24 cellular contexts compared by ENCODE assay signal in the genomic region with DNA sequence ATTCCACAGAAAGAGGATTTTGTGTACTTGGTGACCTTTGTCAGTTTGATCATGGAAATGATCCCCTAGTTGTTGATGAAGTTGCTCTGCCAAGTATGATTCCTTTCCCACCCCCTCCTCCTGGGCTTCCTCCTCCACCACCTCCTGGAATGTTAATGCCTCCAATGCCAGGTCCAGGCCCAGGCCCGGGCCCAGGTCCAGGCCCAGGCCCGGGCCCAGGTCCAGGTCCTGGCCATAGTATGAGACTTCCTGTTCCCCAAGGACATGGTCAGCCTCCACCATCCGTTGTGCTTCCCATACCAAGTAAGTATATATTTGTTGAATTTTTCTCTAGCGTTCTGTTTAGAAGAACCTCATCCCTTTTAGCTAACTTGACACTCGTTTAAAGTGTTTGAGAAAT. TPM values are rescaled to one million over a fixed set of nuclear protein-coding genes. Genes with fewer than 3 reads are reported as not detected.
DNase-seq lines count a peak whose midpoint lies in the region; ATAC-seq, FAIRE-seq and TF ChIP-seq lines count a peak whose summit lies in the region.
"Had no signal": no experiment of that assay in that cellular context is flagged by ENCODE, and none has a peak within 500 bp of the region (broad histone marks: within the 10 kb centered on the region; RNA-seq: fewer than 3 reads in every experiment).

No MANE protein-coding gene starts in this region.

- no peaks in the 10 kb centered on the region for H3K27me3 ChIP-seq in heart left ventricle
- no peaks in the 10 kb centered on the region for H3K27me3 ChIP-seq in pancreas
- H3K27me3 ChIP-seq in neural progenitor cell, result no peaks in the 10 kb centered on the region
- H3K27me3 ChIP-seq: SJSA1 had no signal

- intact Hi-C loops in Right ventricle myocardium inferior (cut with DNase I), result no loop called here
- intact Hi-C loops in cardiac septum (cut with DNase I), result no loop called here
- intact Hi-C loops in heart left ventricle (cut with DNase I), result no loop called here
- intact Hi-C loops in pancreas (cut with DNase I), result no loop called here

- no peaks in the 10 kb centered on the region for H3K9me3 ChIP-seq in heart left ventricle
- no peaks in the 10 kb centered on the region for H3K9me3 ChIP-seq in pancreas
- H3K9me3 ChIP-seq in neural progenitor cell (ENCODE audit: low read depth), result no peaks in the 10 kb centered on the region
- H3K9me3 ChIP-seq: Caco-2, SJSA1 had no signal

- H3K4me1 Mint-ChIP-seq in neural progenitor cell, result no peaks in the 10 kb centered on the region
- H3K4me1 Mint-ChIP-seq: B cell, H9 had no signal

- no peak overlapping the region for H2AFZ ChIP-seq in neural progenitor cell (replicated peaks)

- peaks cover 0 to 13% (median 6%) of the 10 kb centered on the region in 12 donors for H3K4me1 ChIP-seq in heart left ventricle
- H3K4me1 ChIP-seq in pancreas, result peaks cover 0 to 15% (median 11%) of the 10 kb centered on the region in 3 donors
- H3K4me1 ChIP-seq in neural progenitor cell, result no peaks in the 10 kb centered on the region
- H3K4me1 ChIP-seq: Caco-2, SJSA1 had no signal

- H3K4me2 ChIP-seq in neural progenitor cell, result no peak overlapping the region

- H3K27ac Mint-ChIP-seq in neural progenitor cell, result no peak overlapping the region
- H3K27ac Mint-ChIP-seq: B cell; CD4-positive, CD25-positive, alpha-beta regulatory T cell; H9; IgD-negative memory B cell had no signal

- peaks cover 5% of the 10 kb centered on the region for H3F3A ChIP-seq in neural progenitor cell (ENCODE audit: low read depth)

- TF ChIP-seq CTCF in heart left ventricle (IDR thresholded peaks at IDR 0.05), result no peak
- no peak for TF ChIP-seq CTCF in pancreas (IDR thresholded peaks at IDR 0.05)
- TF ChIP-seq CTCF in neural progenitor cell (IDR thresholded peaks at IDR 0.05), result no peak

- H3K27ac ChIP-seq in heart left ventricle (peak overlapping the region in 2 of 12 donors; percentile 15 to 20), pancreas (no peak overlapping the region), neural progenitor cell (no peak overlapping the region)
- H3K27ac ChIP-seq: 22Rv1, HL-60, RWPE1, SJSA1 had no signal

- no peak for FAIRE-seq in pancreas (lab: Jason Lieb, UNC)
- FAIRE-seq: HTR-8/SVneo had no signal

- H3K36me3 Mint-ChIP-seq in neural progenitor cell, result peaks cover 31% of the 10 kb centered on the region

- H3K27me3 Mint-ChIP-seq in neural progenitor cell (ENCODE audit: insufficient read depth, low read depth), result peaks cover 2% of the 10 kb centered on the region
- H3K27me3 Mint-ChIP-seq: B cell; CD4-positive, CD25-positive, alpha-beta regulatory T cell; IgD-negative memory B cell had no signal

- H3K4me3 ChIP-seq in heart left ventricle, result no peak overlapping the region
- no peak overlapping the region for H3K4me3 ChIP-seq in pancreas
- no peak overlapping the region for H3K4me3 ChIP-seq in neural progenitor cell
- H3K4me3 ChIP-seq: SJSA1 had no signal

- H3K36me3 ChIP-seq in heart left ventricle, result peaks cover 0 to 99% (median 95%) of the 10 kb centered on the region in 9 donors
- peaks cover 0 to 21% (median 5%) of the 10 kb centered on the region in 3 donors for H3K36me3 ChIP-seq in pancreas
- peaks cover 24% of the 10 kb centered on the region for H3K36me3 ChIP-seq in neural progenitor cell

- H3K9me3 Mint-ChIP-seq in neural progenitor cell, result no peaks in the 10 kb centered on the region
- H3K9me3 Mint-ChIP-seq: H9, IgD-negative memory B cell had no signal

- H4K20me1 ChIP-seq in neural progenitor cell (ENCODE audit: low read depth), result peaks cover 3% of the 10 kb centered on the region

- H3K9ac ChIP-seq in neural progenitor cell, result no peak overlapping the region

- H3K79me2 ChIP-seq in neural progenitor cell (ENCODE audit: low read depth), result no peaks in the 10 kb centered on the region

- ATAC-seq in Right ventricle myocardium inferior (peak; percentile 81), heart left ventricle (peak; percentile 94 to 98 (median 96)), pancreas (peak; percentile 84 to 99 (median 94)), GM19452 (IDR thresholded peaks at IDR 0.05; ENCODE audit: unreplicated experiment) (no peak), HG02981 (IDR thresholded peaks at IDR 0.05; ENCODE audit: unreplicated experiment) (no peak)
- ATAC-seq: PC-3 had no signal

- 51 to 61% (median 57%) methylated on average over 5 of the region's 5 CpGs for WGBS in heart left ventricle, 4 donors
- WGBS in pancreas, 2 donors, result 36 to 42% methylated on average over 5 of the region's 5 CpGs

- H3K4me3 Mint-ChIP-seq in neural progenitor cell, result no peak overlapping the region
- H3K4me3 Mint-ChIP-seq: B cell; CD4-positive, CD25-positive, alpha-beta regulatory T cell; H9; IgD-negative memory B cell had no signal

- no peak for DNase-seq in Right ventricle myocardium inferior (ENCODE audit: missing footprints)
- DNase-seq in cardiac septum (ENCODE audit: low spot score), result no peak
- peak in 4 of 5 donors; percentile 15 to 47 (median 46) for DNase-seq in heart left ventricle
- DNase-seq in pancreas, result peak in 5 of 6 donors; percentile 38 to 62 (median 60)
- DNase-seq in iPS-NIHi11 (ENCODE audit: low spot score), result no peak
- no peak for DNase-seq in neural progenitor cell (ENCODE audit: low spot score)
- DNase-seq: Caco-2; CD4-positive, CD25-positive, alpha-beta regulatory T cell; H9; Kasumi-1; NCI-H1930; NCI-H2171; NCI-H510A; NCI-H774; PC-3 had no signal

- no peak for TF ChIP-seq POLR2A in heart left ventricle (IDR thresholded peaks at IDR 0.05)

RNA-seq across cellular contexts. Expression of a gene that starts 30.0 kb away (rescaled TPM):
- total RNA-seq in Right ventricle myocardium inferior (13.4 TPM), cardiac septum (16.1 TPM), heart left ventricle (10 to 100 TPM in 8 of 9 donors, 1 to 10 TPM in 1; 9.0 to 23.6 (median 12.3) TPM), pancreas (1 to 10 TPM; 3.3 to 8.9 (median 5.8) TPM), neural progenitor cell (ENCODE audit: low replicate concordance) (44.3 and 55.0 TPM in 2 replicates)
- polyA plus RNA-seq in heart left ventricle (1 to 10 TPM; 5.9 to 8.4 TPM), pancreas (1 to 10 TPM; 3.1 to 4.1 TPM)

RNA-seq across cellular contexts. Expression of a gene that starts 51.0 kb away (rescaled TPM):
- 85.0 TPM for total RNA-seq in Right ventricle myocardium inferior
- 77.5 TPM for total RNA-seq in cardiac septum
- 10 to 100 TPM; 45.9 to 95.0 (median 84.0) TPM for total RNA-seq in heart left ventricle
- polyA plus RNA-seq in heart left ventricle, result 10 to 100 TPM; 19.4 to 61.5 TPM
- total RNA-seq in pancreas, result 10 to 100 TPM; 39.7 to 66.2 (median 60.0) TPM
- 10 to 100 TPM; 29.8 to 64.3 TPM for polyA plus RNA-seq in pancreas
- total RNA-seq in neural progenitor cell (ENCODE audit: low replicate concordance), result 124 and 197 TPM in 2 replicates

Comparison
In these comparisons a context has a peak if more than half of its experiments do, and no peak if none do; other contexts are left out.
1. DNase-seq: peak in heart left ventricle (4 of 5) and pancreas (5 of 6); none in Right ventricle myocardium inferior (single experiment), cardiac septum (single experiment), iPS-NIHi11 (single experiment) and neural progenitor cell (single experiment).
2. ATAC-seq: peak in Right ventricle myocardium inferior (single experiment), heart left ventricle (4 of 4) and pancreas (4 of 4); none in GM19452 (single experiment) and HG02981 (single experiment).